ENCODE assay signal across 13 cellular contexts in the genomic region with DNA sequence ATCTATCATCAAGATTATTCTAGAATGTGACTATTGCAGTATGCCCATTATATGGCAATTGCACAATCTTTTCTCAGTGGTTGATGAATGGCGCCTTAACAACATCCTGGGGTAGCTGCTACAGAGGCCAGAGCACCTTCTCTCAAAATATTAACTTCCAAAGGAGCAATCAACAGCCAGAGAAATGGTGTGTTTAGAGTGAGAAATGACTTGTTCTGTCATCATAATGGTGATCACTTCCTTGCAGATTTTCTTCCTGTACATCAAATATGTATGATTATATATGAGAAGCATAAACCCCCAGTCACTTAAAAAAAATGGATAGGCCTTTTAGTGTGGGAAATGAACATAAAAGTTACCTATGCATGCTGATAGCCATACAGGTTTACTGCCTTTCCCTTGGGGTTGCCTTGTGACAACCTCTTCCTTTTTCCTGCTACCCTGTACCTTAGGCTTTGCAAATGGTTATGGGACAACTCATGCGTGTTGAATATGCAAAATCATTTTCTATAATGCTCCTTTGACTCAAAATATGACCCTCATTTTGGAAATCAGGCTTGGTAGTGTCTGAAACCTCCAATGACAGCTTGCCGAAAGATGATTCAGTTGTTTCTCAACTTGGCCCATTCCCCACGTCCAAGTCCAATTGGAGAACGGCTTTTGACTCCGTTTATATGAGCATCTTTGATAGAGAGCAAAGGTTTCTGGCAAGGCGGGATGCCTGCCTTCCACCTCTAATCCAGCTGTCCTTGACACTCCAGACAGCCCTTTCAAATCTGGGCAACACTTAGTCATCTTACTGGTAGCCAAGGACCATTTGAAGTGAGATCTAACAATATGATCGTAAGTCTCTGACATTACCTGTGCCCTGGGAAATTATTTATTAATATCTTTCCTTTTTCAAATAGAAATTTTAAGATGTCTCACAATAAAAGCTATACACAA.
DNase-seq lines count a peak whose midpoint lies in the region; ATAC-seq and TF ChIP-seq lines count a peak whose summit lies in the region.
"Had no signal": no experiment of that assay in that cellular context is flagged by ENCODE, and none has a peak within 500 bp of the region (broad histone marks: within the 10 kb centered on the region; RNA-seq: fewer than 3 reads in every experiment).

No MANE protein-coding gene starts in this region.

- H3K4me3 Mint-ChIP-seq in T-helper 17 cell, result no peak overlapping the region

- peaks cover 13% of the 10 kb centered on the region for H3K4me1 Mint-ChIP-seq in T-helper 17 cell

- no peaks in the 10 kb centered on the region for H3K36me3 ChIP-seq in GM06990 (ENCODE audit: control insufficient read depth, insufficient read depth, low read length)

- H3K36me3 Mint-ChIP-seq in T-helper 17 cell (ENCODE audit: low read depth), result no peaks in the 10 kb centered on the region

- H3K4me3 ChIP-seq in GM06990 (replicated peaks; ENCODE audit: low read depth, low read length), result no peak overlapping the region
- H3K4me3 ChIP-seq: right lobe of liver had no signal

- DNase-seq in GM06990 (ENCODE audit: extremely low read depth, insufficient read length) (peak; percentile 20), iPS-NIHi11 (ENCODE audit: low spot score) (no peak), NCI-H146 (lab: John Stamatoyannopoulos, UW) (no peak), T-helper 17 cell (no peak)
- DNase-seq in stimulated activated naive CD4-positive, alpha-beta T cell treated with Interleukin-2 at 50 U/mL for 16 hours (lab: John Stamatoyannopoulos, UW), result no peak
- DNase-seq: amygdala; effector memory CD4-positive, alpha-beta T cell; right lobe of liver; T1000 had no signal

- H3K27ac Mint-ChIP-seq in T-helper 17 cell, result no peak overlapping the region

- TF ChIP-seq CTCF in GM06990 (IDR thresholded peaks at IDR 0.05; ENCODE audit: insufficient read depth, low read length, poor library complexity, severe bottlenecking), result no peak

- H3K9me3 ChIP-seq in T-helper 17 cell (ENCODE audit: control insufficient read depth, low read length, poor library complexity, severe bottlenecking), result no peaks in the 10 kb centered on the region
- H3K9me3 ChIP-seq: right lobe of liver had no signal

- peak; percentile 57 for ATAC-seq in GM19324 (IDR thresholded peaks at IDR 0.05; ENCODE audit: low FRiP score, unreplicated experiment)
- peak; percentile 81 for ATAC-seq in HG02678 (IDR thresholded peaks at IDR 0.05; ENCODE audit: unreplicated experiment)
- ATAC-seq in HG03460 (IDR thresholded peaks at IDR 0.05; ENCODE audit: unreplicated experiment), result peak; percentile 90
- no peak for ATAC-seq in T-helper 17 cell
- ATAC-seq: HCT116 had no signal

- H3K27me3 Mint-ChIP-seq in T-helper 17 cell, result peaks cover 6% of the 10 kb centered on the region

- H3K27me3 ChIP-seq in GM06990 (replicated peaks; ENCODE audit: control insufficient read depth, insufficient read depth, low read length), result no peaks in the 10 kb centered on the region
- H3K27me3 ChIP-seq: right lobe of liver had no signal
